16 cellular contexts compared by ENCODE assay signal in the genomic region with DNA sequence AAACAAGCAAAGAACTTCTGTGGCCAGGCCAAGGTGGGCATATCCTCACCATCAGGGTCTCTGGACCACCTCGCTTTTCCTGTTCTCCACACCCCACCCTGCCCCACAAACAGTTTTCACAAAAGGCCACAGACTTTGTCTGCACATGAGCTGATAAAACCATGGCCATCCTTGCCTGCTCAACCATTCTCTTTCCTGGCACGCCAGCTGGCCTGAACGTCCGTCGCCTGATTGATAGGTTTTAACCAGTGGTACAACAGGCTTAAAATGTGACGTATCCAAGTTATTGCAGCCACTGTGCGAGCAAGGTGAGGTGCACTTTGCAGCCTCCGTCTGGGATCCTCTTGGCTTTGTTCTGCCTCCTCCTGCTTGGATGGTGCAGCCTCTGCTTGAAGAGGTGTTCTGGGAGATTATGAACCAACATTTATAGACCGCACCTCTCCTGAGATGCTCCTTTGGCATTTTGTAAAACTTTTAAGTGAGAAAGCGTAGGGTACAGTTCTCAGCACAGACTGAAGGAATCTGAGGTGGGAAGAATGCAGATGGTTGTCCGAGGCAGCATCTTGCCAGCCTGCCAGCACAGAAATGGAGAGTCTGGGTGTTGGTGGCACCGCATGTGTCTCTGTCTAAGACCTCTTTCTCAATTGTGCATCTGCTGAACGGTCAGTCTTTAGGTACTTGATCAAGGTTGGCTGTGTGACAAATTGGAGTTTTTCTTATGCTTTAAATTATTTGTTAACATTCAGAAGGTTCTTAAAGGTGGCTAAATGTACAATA.
A peak's percentile ranks its signal among the peaks of the same experiment; 100 is the strongest.
DNase-seq lines count a peak whose midpoint lies in the region; ATAC-seq, FAIRE-seq and TF ChIP-seq lines count a peak whose summit lies in the region.
"Had no signal": no experiment of that assay in that cellular context is flagged by ENCODE, and none has a peak within 500 bp of the region (broad histone marks: within the 10 kb centered on the region; RNA-seq: fewer than 3 reads in every experiment).

No MANE protein-coding gene starts in this region.

- peaks cover 31% of the 10 kb centered on the region for H3K9me3 Mint-ChIP-seq in activated naive CD4-positive, alpha-beta T cell treated with anti-CD3 and anti-CD28 coated beads for 36 hours
- peaks cover 29% of the 10 kb centered on the region for H3K9me3 Mint-ChIP-seq in activated naive CD8-positive, alpha-beta T cell treated with anti-CD3 and anti-CD28 coated beads, Interleukin-2, amount 50 U/mL, for 24 hours
- peaks cover 0 to 52% (median 17%) of the 10 kb centered on the region in 11 donors for H3K9me3 Mint-ChIP-seq in naive thymus-derived CD4-positive, alpha-beta T cell
- peaks cover 23% of the 10 kb centered on the region for H3K9me3 Mint-ChIP-seq in progenitor cell of endocrine pancreas (ENCODE audit: low read depth)

- TF ChIP-seq POLR2A in GM12891 (IDR thresholded peaks at IDR 0.05; ENCODE audit: low read depth, low read length) = peak; percentile 57

- CTCF ChIA-PET in activated naive CD4-positive, alpha-beta T cell treated with anti-CD3 and anti-CD28 coated beads for 36 hours (lab: Charles Lee) = no interaction called here
- CTCF ChIA-PET in naive thymus-derived CD4-positive, alpha-beta T cell (lab: Charles Lee) = no interaction called here

- peaks cover 86% of the 10 kb centered on the region for H3K36me3 Mint-ChIP-seq in activated naive CD4-positive, alpha-beta T cell treated with anti-CD3 and anti-CD28 coated beads for 36 hours (ENCODE audit: low read depth)
- H3K36me3 Mint-ChIP-seq in activated naive CD8-positive, alpha-beta T cell treated with anti-CD3 and anti-CD28 coated beads, Interleukin-2, amount 50 U/mL, for 24 hours (ENCODE audit: low read depth) = peaks cover 89% of the 10 kb centered on the region
- peaks cover 52 to 95% (median 93%) of the 10 kb centered on the region in 5 donors for H3K36me3 Mint-ChIP-seq in naive thymus-derived CD4-positive, alpha-beta T cell
- H3K36me3 Mint-ChIP-seq in progenitor cell of endocrine pancreas (ENCODE audit: insufficient read depth) = peaks cover 15% of the 10 kb centered on the region

- no peaks in the 10 kb centered on the region for H3K4me1 ChIP-seq in naive thymus-derived CD4-positive, alpha-beta T cell (ENCODE audit: control insufficient read depth in 2 of 2, insufficient read depth in 2 of 2, low read length in 2 of 2)

- peaks cover 27% of the 10 kb centered on the region for H3K4me1 Mint-ChIP-seq in activated naive CD4-positive, alpha-beta T cell treated with anti-CD3 and anti-CD28 coated beads for 36 hours (ENCODE audit: low read depth)
- H3K4me1 Mint-ChIP-seq in activated naive CD8-positive, alpha-beta T cell treated with anti-CD3 and anti-CD28 coated beads, Interleukin-2, amount 50 U/mL, for 24 hours = peaks cover 19% of the 10 kb centered on the region
- H3K4me1 Mint-ChIP-seq in naive thymus-derived CD4-positive, alpha-beta T cell = peaks cover 19 to 51% (median 42%) of the 10 kb centered on the region in 7 donors
- H3K4me1 Mint-ChIP-seq in progenitor cell of endocrine pancreas (ENCODE audit: low read depth) = no peaks in the 10 kb centered on the region

- FAIRE-seq in GM12891 (lab: Jason Lieb, UNC) = no peak

- no peak overlapping the region for H3K4me3 Mint-ChIP-seq in activated naive CD4-positive, alpha-beta T cell treated with anti-CD3 and anti-CD28 coated beads for 36 hours
- H3K4me3 Mint-ChIP-seq in activated naive CD8-positive, alpha-beta T cell treated with anti-CD3 and anti-CD28 coated beads, Interleukin-2, amount 50 U/mL, for 24 hours = no peak overlapping the region
- peak overlapping the region in 1 of 10 donors; percentile 32 for H3K4me3 Mint-ChIP-seq in naive thymus-derived CD4-positive, alpha-beta T cell
- no peak overlapping the region for H3K4me3 Mint-ChIP-seq in progenitor cell of endocrine pancreas (ENCODE audit: low read depth)

- no peak for ATAC-seq in activated naive CD8-positive, alpha-beta T cell treated with anti-CD3 and anti-CD28 coated beads, Interleukin-2, amount 50 U/mL, for 24 hours
- no peak for ATAC-seq in naive thymus-derived CD4-positive, alpha-beta T cell
- ATAC-seq: Panc1 had no signal

- H3K27ac ChIP-seq in naive thymus-derived CD4-positive, alpha-beta T cell (ENCODE audit: low read depth, low read length) = no peak overlapping the region

- no peaks in the 10 kb centered on the region for H3K27me3 Mint-ChIP-seq in activated naive CD4-positive, alpha-beta T cell treated with anti-CD3 and anti-CD28 coated beads for 36 hours (ENCODE audit: low read depth)
- H3K27me3 Mint-ChIP-seq in activated naive CD8-positive, alpha-beta T cell treated with anti-CD3 and anti-CD28 coated beads, Interleukin-2, amount 50 U/mL, for 24 hours = no peaks in the 10 kb centered on the region
- no peaks in the 10 kb centered on the region for H3K27me3 Mint-ChIP-seq in naive thymus-derived CD4-positive, alpha-beta T cell
- no peaks in the 10 kb centered on the region for H3K27me3 Mint-ChIP-seq in progenitor cell of endocrine pancreas

- no peaks in the 10 kb centered on the region for H3K27me3 ChIP-seq in naive thymus-derived CD4-positive, alpha-beta T cell (ENCODE audit: control insufficient read depth in 2 of 2, insufficient read depth in 2 of 2, low read length in 2 of 2)
- H3K27me3 ChIP-seq: MG63 had no signal

- in situ Hi-C loops in G401 (cut with HindIII; ENCODE audit: low sequenced_read_pairs) = no loop called here

- no peak for DNase-seq in activated naive CD4-positive, alpha-beta T cell treated with anti-CD3 and anti-CD28 coated beads for 36 hours
- no peak for DNase-seq in activated naive CD4-positive, alpha-beta T cell (lab: John Stamatoyannopoulos, UW)
- no peak for DNase-seq in GM12891 (ENCODE audit: insufficient read length, low spot score)
- DNase-seq in activated naive CD8-positive, alpha-beta T cell treated with anti-CD3 and anti-CD28 coated beads, Interleukin-2, amount 50 U/mL, for 24 hours = no peak
- no peak for DNase-seq in naive thymus-derived CD4-positive, alpha-beta T cell
- DNase-seq in G401 (ENCODE audit: low spot score) = no peak
- no peak for DNase-seq in amniotic stem cell (lab: John Stamatoyannopoulos, UW)
- DNase-seq in progenitor cell of endocrine pancreas (ENCODE audit: low spot score, unreplicated experiment) = no peak
- DNase-seq: GF-D8, H7, Karpas-422, MG63, NCI-H1105, NCI-H1694, NCI-H524 treated with DMSO at 0.1 percent for 48 hours had no signal

- H3K27ac Mint-ChIP-seq in activated naive CD4-positive, alpha-beta T cell treated with anti-CD3 and anti-CD28 coated beads for 36 hours = peak overlapping the region; percentile 13
- peak overlapping the region; percentile 14 for H3K27ac Mint-ChIP-seq in activated naive CD8-positive, alpha-beta T cell treated with anti-CD3 and anti-CD28 coated beads, Interleukin-2, amount 50 U/mL, for 24 hours
- H3K27ac Mint-ChIP-seq in naive thymus-derived CD4-positive, alpha-beta T cell = peak overlapping the region in 6 of 9 donors; percentile 17 to 77 (median 44)
- no peak overlapping the region for H3K27ac Mint-ChIP-seq in progenitor cell of endocrine pancreas

- TF ChIP-seq CTCF in progenitor cell of endocrine pancreas (IDR thresholded peaks at IDR 0.05; ENCODE audit: unreplicated experiment) = no peak

- H3K36me3 ChIP-seq in naive thymus-derived CD4-positive, alpha-beta T cell (ENCODE audit: control insufficient read depth in 2 of 3, insufficient read depth in 3 of 3, low read length in 3 of 3) = peaks cover 24 to 93% (median 44%) of the 10 kb centered on the region in 3 experiments
- H3K36me3 ChIP-seq: MG63 had no signal

- no peak overlapping the region for H3K4me3 ChIP-seq in naive thymus-derived CD4-positive, alpha-beta T cell (ENCODE audit: low read length)
- H3K4me3 ChIP-seq: MG63 had no signal

- peaks cover 0 to 25% (median 0%) of the 10 kb centered on the region in 3 experiments for H3K9me3 ChIP-seq in naive thymus-derived CD4-positive, alpha-beta T cell (ENCODE audit: control insufficient read depth in 2 of 3, low read length in 3 of 3)

- POLR2A ChIA-PET in naive thymus-derived CD4-positive, alpha-beta T cell (lab: Charles Lee) = interaction anchor here (1.0 kb wide), 1 partner anchor 9 kb away, joined by 3 read pairs; no protein-coding TSS in a partner anchor

- intact Hi-C loops in activated naive CD4-positive, alpha-beta T cell treated with anti-CD3 and anti-CD28 coated beads for 36 hours (cut with micrococcal nuclease) = no loop called here
- intact Hi-C loops in naive thymus-derived CD4-positive, alpha-beta T cell (cut with micrococcal nuclease) = no loop called here

TF ChIP-seq in GM12891, 5 proteins besides CTCF, POLR2A, EP300 and RAD21:
- TF ChIP-seq POU2F2 (IDR thresholded peaks at IDR 0.05; ENCODE audit: low read depth, low read length) = no peak
- no peak for TF ChIP-seq SPI1 (IDR thresholded peaks at IDR 0.05; ENCODE audit: low read depth, low read length)
- no peak; the same call in 1 of the 2 replicates for TF ChIP-seq POLR2AphosphoS5 (IDR thresholded peaks at IDR 0.05; ENCODE audit: low read depth, low read length)
- TF ChIP-seq PAX5 (IDR thresholded peaks at IDR 0.05; ENCODE audit: insufficient read depth, low read length, severe bottlenecking) = no peak
- no peak for TF ChIP-seq TAF1 (IDR thresholded peaks at IDR 0.05; ENCODE audit: low read depth, low read length)
